Comparison of ENCODE assay signal across 21 cellular contexts in the genomic region with DNA sequence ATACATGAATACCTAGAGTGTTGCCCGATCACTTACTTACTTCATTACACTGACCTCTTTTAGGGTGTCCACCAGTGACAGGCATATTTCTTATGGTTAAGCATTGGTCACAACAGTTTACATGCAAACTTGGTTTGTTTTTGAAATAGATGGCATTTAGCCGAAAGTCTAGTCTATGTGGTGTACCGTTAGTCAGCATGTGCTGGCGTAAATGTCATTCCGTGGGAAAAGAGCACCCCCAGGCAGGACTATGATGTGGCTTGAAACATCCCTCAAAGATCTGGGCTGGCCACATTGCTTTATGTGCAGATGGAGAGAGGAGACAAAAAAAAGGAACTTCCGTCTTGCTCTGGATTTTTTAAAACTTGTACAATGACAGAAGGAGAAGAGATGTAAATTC.
DNase-seq lines count a peak whose midpoint lies in the region; FAIRE-seq and TF ChIP-seq lines count a peak whose summit lies in the region.
"Had no signal": no experiment of that assay in that cellular context is flagged by ENCODE, and none has a peak within 500 bp of the region (broad histone marks: within the 10 kb centered on the region; RNA-seq: fewer than 3 reads in every experiment).

No MANE protein-coding gene starts in this region.

- H3K4me3 Mint-ChIP-seq in astrocyte (ENCODE audit: unreplicated experiment): no peak overlapping the region
- H3K4me3 Mint-ChIP-seq: activated CD4-positive, alpha-beta T cell treated with anti-CD3 and anti-CD28 coated beads, Interleukin-2, amount 10 ng/mL, durations not matched to agents 7 days and 5 days; CD14-positive monocyte; stimulated activated memory B cell treated with anti-CD40 and anti-IgM and Interleukin-4, amounts not matched to agents 10 μg/mL and 1 μg/mL and 100 μg/mL, for 72 hours had no signal

- peaks cover 2% of the 10 kb centered on the region for H3K27me3 Mint-ChIP-seq in astrocyte (ENCODE audit: low read depth, unreplicated experiment)

- H3K79me2 ChIP-seq in astrocyte (ENCODE audit: insufficient read depth, low read length): no peaks in the 10 kb centered on the region

- no peaks in the 10 kb centered on the region for H3K9me3 Mint-ChIP-seq in astrocyte (ENCODE audit: unreplicated experiment)
- H3K9me3 Mint-ChIP-seq: stimulated activated memory B cell treated with anti-CD40 and anti-IgM and Interleukin-4, amounts not matched to agents 10 μg/mL and 1 μg/mL and 100 μg/mL, for 72 hours had no signal

- H3K4me3 ChIP-seq in Jurkat, Clone E6-1 (ENCODE audit: low read length): no peak overlapping the region
- H3K4me3 ChIP-seq in astrocyte (ENCODE audit: insufficient read depth, low read depth, low read length): no peak overlapping the region
- H3K4me3 ChIP-seq: body of pancreas, coronary artery, SJCRH30, tibial artery had no signal

- DNase-seq in EH (ENCODE audit: low read depth): peak; percentile 56
- peak; percentile 18 for DNase-seq in Jurkat, Clone E6-1 (ENCODE audit: low read depth, low spot score)
- DNase-seq in astrocyte (ENCODE audit: low read depth): peak; percentile 29
- DNase-seq in myocyte (ENCODE audit: low read depth): peak; percentile 32
- no peak for DNase-seq in T-helper 9 cell
- no peak for DNase-seq in NCI-H187 (lab: John Stamatoyannopoulos, UW)
- no peak for DNase-seq in COR-L47 (lab: John Stamatoyannopoulos, UW)
- no peak for DNase-seq in SKM-1 treated with dmso at 0.1 percent for 144 hours (lab: John Stamatoyannopoulos, UW; ENCODE audit: unreplicated experiment)
- DNase-seq: activated CD4-positive, alpha-beta T cell treated with anti-CD3 and anti-CD28 coated beads, Interleukin-2, amount 10 ng/mL, durations not matched to agents 7 days and 5 days; body of pancreas; DMS79; GOT3; KBM-7; left colon; NCI-H1105 treated with DMSO at 0.1 percent for 48 hours; NCI-H748 treated with DMSO at 0.1 percent for 48 hours; SJCRH30; tibial artery had no signal

- no peaks in the 10 kb centered on the region for H4K20me1 ChIP-seq in astrocyte (ENCODE audit: insufficient read depth, low read length)

- H3K27ac Mint-ChIP-seq in astrocyte (ENCODE audit: unreplicated experiment): no peak overlapping the region
- H3K27ac Mint-ChIP-seq: activated CD4-positive, alpha-beta T cell treated with anti-CD3 and anti-CD28 coated beads, Interleukin-2, amount 10 ng/mL, durations not matched to agents 7 days and 5 days; stimulated activated memory B cell treated with anti-CD40 and anti-IgM and Interleukin-4, amounts not matched to agents 10 μg/mL and 1 μg/mL and 100 μg/mL, for 72 hours had no signal

- H3K9ac ChIP-seq in astrocyte (ENCODE audit: low read length): no peak overlapping the region

- H3K4me1 Mint-ChIP-seq in astrocyte (ENCODE audit: low read depth, unreplicated experiment): peaks cover 15% of the 10 kb centered on the region
- H3K4me1 Mint-ChIP-seq: CD14-positive monocyte; stimulated activated memory B cell treated with anti-CD40 and anti-IgM and Interleukin-4, amounts not matched to agents 10 μg/mL and 1 μg/mL and 100 μg/mL, for 72 hours had no signal

- peak; percentile 13 for FAIRE-seq in astrocyte (lab: Jason Lieb, UNC)

- no peaks in the 10 kb centered on the region for H3K9me3 ChIP-seq in astrocyte (ENCODE audit: insufficient read depth, low read depth, low read length)
- H3K9me3 ChIP-seq: body of pancreas, SJCRH30, tibial artery had no signal

- no peak for TF ChIP-seq CTCF in astrocyte (IDR thresholded peaks at IDR 0.05; ENCODE audit: insufficient read depth, low read depth, low read length)

- peaks cover 7% of the 10 kb centered on the region for H3K4me1 ChIP-seq in astrocyte (ENCODE audit: insufficient read depth, low read length)
- H3K4me1 ChIP-seq: body of pancreas, tibial artery had no signal

- no peak overlapping the region for H3K4me2 ChIP-seq in astrocyte (ENCODE audit: low read length)

- H3K27ac ChIP-seq in astrocyte (ENCODE audit: low read depth, low read length): no peak overlapping the region
- H3K27ac ChIP-seq: body of pancreas, coronary artery, SJCRH30, tibial artery had no signal

- no peaks in the 10 kb centered on the region for H3K36me3 ChIP-seq in astrocyte (ENCODE audit: insufficient read depth, low read length)
- H3K36me3 ChIP-seq: SJCRH30, tibial artery had no signal

- H3K36me3 Mint-ChIP-seq in astrocyte (ENCODE audit: low read depth, unreplicated experiment): no peaks in the 10 kb centered on the region
- H3K36me3 Mint-ChIP-seq: CD14-positive monocyte; stimulated activated memory B cell treated with anti-CD40 and anti-IgM and Interleukin-4, amounts not matched to agents 10 μg/mL and 1 μg/mL and 100 μg/mL, for 72 hours had no signal

- no peak overlapping the region for H2AFZ ChIP-seq in astrocyte (ENCODE audit: low read depth, low read length)

- H3K27me3 ChIP-seq in astrocyte (ENCODE audit: insufficient read depth, low read length): no peaks in the 10 kb centered on the region
- H3K27me3 ChIP-seq: body of pancreas, SJCRH30, tibial artery had no signal

Comparison
In these comparisons a context has a peak if more than half of its experiments do, and no peak if none do; other contexts are left out.
1. DNase-seq: peak in EH (single experiment), Jurkat, Clone E6-1 (single experiment), astrocyte (single experiment) and myocyte (single experiment); none in T-helper 9 cell (single experiment), NCI-H187 (0 of 2), COR-L47 (single experiment) and SKM-1 treated with dmso at 0.1 percent for 144 hours (single experiment).